ENCODE assay signal across 9 cellular contexts in genomic region chr6:150867117-150867516, GRCh38. TPM values are rescaled to one million over a fixed set of nuclear protein-coding genes. Genes with fewer than 3 reads are reported as not detected.
DNase-seq lines count a peak whose midpoint lies in the region; ATAC-seq and TF ChIP-seq lines count a peak whose summit lies in the region.
"Had no signal": no experiment of that assay in that cellular context is flagged by ENCODE, and none has a peak within 500 bp of the region (broad histone marks: within the 10 kb centered on the region; RNA-seq: fewer than 3 reads in every experiment).

No MANE protein-coding gene starts in this region.

- H3K27me3 ChIP-seq in tibial artery = no peaks in the 10 kb centered on the region

- H3K36me3 ChIP-seq in tibial artery = no peaks in the 10 kb centered on the region

- H3K27ac ChIP-seq in adipose tissue (ENCODE audit: low read depth, low read length) = peak overlapping the region; percentile 7
- H3K27ac ChIP-seq in tibial artery = peak overlapping the region; percentile 93 to 97

- H3K9me3 ChIP-seq in tibial artery = no peaks in the 10 kb centered on the region

- CTCF ChIA-PET in activated CD8-positive, alpha-beta memory T cell treated with anti-CD3 and anti-CD28 coated beads, Interleukin-2, amount 10 ng/mL, durations not matched to agents 7 days and 5 days (lab: Charles Lee) = interaction anchor here (0.7 to 2.3 kb wide), 5 partner anchors 21 to 449 kb away, joined by 3 to 9 read pairs (median 3); no protein-coding TSS in a partner anchor

- DNase-seq in activated CD8-positive, alpha-beta memory T cell treated with anti-CD3 and anti-CD28 coated beads, Interleukin-2, amount 10 ng/mL, durations not matched to agents 7 days and 5 days = no peak
- DNase-seq in activated CD8-positive, alpha-beta memory T cell treated with anti-CD3 and anti-CD28 coated beads, Interleukin-2, amount 50 U/mL, for 48 hours = no peak
- DNase-seq in left kidney (ENCODE audit: low read depth, low spot score) (peak; percentile 53), tibial artery (no peak), NCI-H1105 treated with DMSO at 0.1 percent for 48 hours (lab: John Stamatoyannopoulos, UW) (no peak)
- DNase-seq: NCI-H446 had no signal

- H3K4me1 Mint-ChIP-seq in activated CD8-positive, alpha-beta memory T cell treated with anti-CD3 and anti-CD28 coated beads, Interleukin-2, amount 10 ng/mL, durations not matched to agents 7 days and 5 days = peaks cover 35% of the 10 kb centered on the region

- peaks cover 0 to 21% (median 5%) of the 10 kb centered on the region in 4 donors for H3K4me1 ChIP-seq in tibial artery

- H3K4me3 ChIP-seq in tibial artery = peak overlapping the region; percentile 81 to 89

- no peak for TF ChIP-seq CTCF in tibial artery (IDR thresholded peaks at IDR 0.05)

- peak overlapping the region; percentile 81 for H3K27ac Mint-ChIP-seq in activated CD8-positive, alpha-beta memory T cell treated with anti-CD3 and anti-CD28 coated beads, Interleukin-2, amount 10 ng/mL, durations not matched to agents 7 days and 5 days

- H3K36me3 Mint-ChIP-seq in activated CD8-positive, alpha-beta memory T cell treated with anti-CD3 and anti-CD28 coated beads, Interleukin-2, amount 10 ng/mL, durations not matched to agents 7 days and 5 days = peaks cover 8% of the 10 kb centered on the region

- WGBS in adipose tissue, 3 donors = 62 to 80% (median 62%) methylated on average over 13 of the region's 13 CpGs

- no peaks in the 10 kb centered on the region for H3K9me3 Mint-ChIP-seq in activated CD8-positive, alpha-beta memory T cell treated with anti-CD3 and anti-CD28 coated beads, Interleukin-2, amount 10 ng/mL, durations not matched to agents 7 days and 5 days (ENCODE audit: low read depth)

- peak overlapping the region; percentile 80 for H3K4me3 Mint-ChIP-seq in activated CD8-positive, alpha-beta memory T cell treated with anti-CD3 and anti-CD28 coated beads, Interleukin-2, amount 10 ng/mL, durations not matched to agents 7 days and 5 days

- ATAC-seq in activated CD8-positive, alpha-beta memory T cell treated with anti-CD3 and anti-CD28 coated beads, Interleukin-2, amount 10 ng/mL, durations not matched to agents 7 days and 5 days = no peak
- ATAC-seq in GM21786 (IDR thresholded peaks at IDR 0.05; ENCODE audit: unreplicated experiment) (no peak), HG03442 (IDR thresholded peaks at IDR 0.05; ENCODE audit: unreplicated experiment) (no peak)

- intact Hi-C loops in tibial artery (cut with DNase I; ENCODE audit: low total_unique reads) = no loop called here

- H3K27me3 Mint-ChIP-seq in activated CD8-positive, alpha-beta memory T cell treated with anti-CD3 and anti-CD28 coated beads, Interleukin-2, amount 10 ng/mL, durations not matched to agents 7 days and 5 days = peaks cover 12% of the 10 kb centered on the region

RNA-seq across cellular contexts. Expression of gene MTHFD1L, which starts 1.6 kb away (rescaled TPM):
- total RNA-seq in activated CD8-positive, alpha-beta memory T cell treated with anti-CD3 and anti-CD28 coated beads, Interleukin-2, amount 10 ng/mL, durations not matched to agents 7 days and 5 days = 10 to 100 TPM; 54.1 to 82.8 TPM
- 10 to 100 TPM in 1 of 3 donors, 1 to 10 TPM in 2; 3.9 to 11.3 (median 4.4) TPM for polyA plus RNA-seq in adipose tissue
